8 cellular contexts compared by ENCODE assay signal in genomic region chr5:157731272-157732129, GRCh38. TPM values are rescaled to one million over a fixed set of nuclear protein-coding genes. Genes with fewer than 3 reads are reported as not detected.
DNase-seq lines count a peak whose midpoint lies in the region; ATAC-seq and TF ChIP-seq lines count a peak whose summit lies in the region.

Gene THG1L, plus strand, starts transcription at chr5:157731420. Its CDS starts 21 bp downstream, at chr5:157731441.

- no peak for TF ChIP-seq CTCF in SK-N-SH (IDR thresholded peaks at IDR 0.05)

- peak within 1 kb of the TSS; percentile 95 for H2AFZ ChIP-seq in SK-N-SH (ENCODE audit: low read depth)

- CTCF ChIA-PET in SK-N-SH (lab: Yijun Ruan, JAX): interaction anchor here (0.7 to 2.6 kb wide), 6 partner anchors 12 to 1425 kb away, joined by 3 to 30 read pairs (median 5); partner anchors contain the start of gene LSM11

- POLR2A ChIA-PET in SK-N-SH (lab: Yijun Ruan, JAX): interaction anchor here (0.6 to 1.8 kb wide), 6 partner anchors 10 to 593 kb away, joined by 4 to 18 read pairs (median 4); partner anchors contain the start of genes LSM11 and MED7

- H3F3A ChIP-seq in SK-N-SH (replicated peaks; ENCODE audit: insufficient read depth): peaks cover 17% of the 10 kb centered on the region

- H3K4me1 ChIP-seq in SK-N-SH (ENCODE audit: control insufficient read depth in 1 of 2, insufficient read depth in 2 of 2, low read depth in 1 of 2, low read length in 1 of 2): peaks cover 0 to 10% of the 10 kb centered on the region in 2 experiments; a peak in 2 of 4 replicates

- H3K9me2 ChIP-seq in SK-N-SH: no peaks in the 10 kb centered on the region

- ATAC-seq in HG02571 (IDR thresholded peaks at IDR 0.05; ENCODE audit: unreplicated experiment): peak; percentile 92

- H3K9ac ChIP-seq in SK-N-SH: peak within 1 kb of the TSS; percentile 86

- H3K36me3 ChIP-seq in SK-N-SH (replicated peaks in 1 of 2; ENCODE audit: control insufficient read depth in 1 of 2, insufficient read depth in 2 of 2, low read length in 1 of 2): peaks cover 17 to 25% of the 10 kb centered on the region in 2 experiments

- H3K27me3 ChIP-seq in SK-N-SH (ENCODE audit: insufficient read depth): no peaks in the 10 kb centered on the region

- no peak for TF ChIP-seq RAD21 in SK-N-SH (IDR thresholded peaks at IDR 0.05; ENCODE audit: low read length)

- peak within 1 kb of the TSS; percentile 84 to 93 for H3K4me3 ChIP-seq in SK-N-SH (ENCODE audit: low read depth in 2 of 2, low read length in 1 of 2)

- H3K27ac ChIP-seq in SK-N-SH (ENCODE audit: low read depth in 2 of 2, low read length in 1 of 2) (peak within 1 kb of the TSS; percentile 96 to 99), temporal lobe (ENCODE audit: low read depth, low read length) (peak within 1 kb of the TSS; percentile 67)

- DNase-seq in GM04504 (ENCODE audit: low read depth) (peak; percentile 96), NCI-H1048 (lab: John Stamatoyannopoulos, UW) (peak; percentile 96), SK-N-SH (peak; percentile 91), germinal center (ENCODE audit: low spot score) (peak; percentile 98), nucleus accumbens (lab: John Stamatoyannopoulos, UW) (peak; percentile 88 to 100 (median 98))
- peak; percentile 97 for DNase-seq in activated naive CD4-positive, alpha-beta T cell treated with anti-CD3 and anti-CD28 coated beads, Interleukin-2, amount 50 U/mL, for 16 hours

- H4K20me1 ChIP-seq in SK-N-SH (ENCODE audit: insufficient read depth): no peaks in the 10 kb centered on the region

- H3K79me2 ChIP-seq in SK-N-SH (ENCODE audit: insufficient read depth): peaks cover 16% of the 10 kb centered on the region

- no peak for TF ChIP-seq EP300 in SK-N-SH (IDR thresholded peaks at IDR 0.05; ENCODE audit: borderline replicate concordance in 1 of 2, low read depth in 1 of 2, low read length in 1 of 2)

- H3K9me3 ChIP-seq in SK-N-SH: no peaks in the 10 kb centered on the region

- WGBS in SK-N-SH (ENCODE audit: low lambda C conversion rate): 3% methylated on average over 41 of the region's 47 CpGs

- peak within 1 kb of the TSS; percentile 90 for H3K4me2 ChIP-seq in SK-N-SH

TF ChIP-seq in SK-N-SH, 30 proteins besides CTCF, POLR2A, EP300 and RAD21 (continues in another document):
- TF ChIP-seq FOSL2 (IDR thresholded peaks at IDR 0.05; ENCODE audit: borderline replicate concordance, low read depth) (no peak), POLR2AphosphoS5 (IDR thresholded peaks at IDR 0.05; ENCODE audit: low read depth, low read length) (peak; percentile 85; the same call in 1 of the 2 replicates), GATA2 (CRISPR knock-in tag; IDR thresholded peaks at IDR 0.05) (peak; percentile 43), GABPA (IDR thresholded peaks at IDR 0.05; ENCODE audit: low read depth) (peak; percentile 94), RFX5 (IDR thresholded peaks at IDR 0.05; ENCODE audit: low read length) (no peak), CHD2 (IDR thresholded peaks at IDR 0.05; ENCODE audit: low read length, partially characterized antibody) (peak; percentile 87), TAF1 (IDR thresholded peaks at IDR 0.05; ENCODE audit: borderline replicate concordance, low read depth, low read length) (peak; percentile 75; the same call in 1 of the 2 replicates), SIN3A (IDR thresholded peaks at IDR 0.05; ENCODE audit: borderline replicate concordance, low read depth, low read length) (0 out of 2 replicates have a peak, but pooled peaks have one; percentile 37), MEF2A (IDR thresholded peaks at IDR 0.05; ENCODE audit: borderline replicate concordance, low read depth) (no peak), TEAD4 (IDR thresholded peaks at IDR 0.05; ENCODE audit: borderline replicate concordance, insufficient read depth) (no peak), YY1 (IDR thresholded peaks at IDR 0.05; ENCODE audit: low read depth) (peak; percentile 72; the same call in 1 of the 2 replicates), MAX (IDR thresholded peaks at IDR 0.05; ENCODE audit: low read depth) (peak; percentile 87), SMC3 (IDR thresholded peaks at IDR 0.05; ENCODE audit: low read depth, low read length) (no peak), ELF1 (IDR thresholded peaks at IDR 0.05) (peak; percentile 82), EZH2phosphoT487 (IDR thresholded peaks at IDR 0.05; ENCODE audit: borderline replicate concordance, low read depth) (no peak), IRF3 (IDR thresholded peaks at IDR 0.05; ENCODE audit: low read depth, low read length) (no peak), MXI1 (IDR thresholded peaks at IDR 0.05; ENCODE audit: low read depth, low read length) (peak; percentile 80), NRF1 (IDR thresholded peaks at IDR 0.05; ENCODE audit: low read depth, low read length) (no peak; the same call in 1 of the 2 replicates), USF1 (IDR thresholded peaks at IDR 0.05; ENCODE audit: borderline replicate concordance, low read depth) (no peak), TCF12 (IDR thresholded peaks at IDR 0.05) (0 out of 2 replicates have a peak, but pooled peaks have one; percentile 13), RCOR1 (IDR thresholded peaks at IDR 0.05; ENCODE audit: low read length) (peak; percentile 38; the same call in 1 of the 2 replicates), NFIC (IDR thresholded peaks at IDR 0.05; ENCODE audit: borderline replicate concordance) (no peak), PBX3 (IDR thresholded peaks at IDR 0.05) (no peak), JUND (IDR thresholded peaks at IDR 0.05) (no peak), USF2 (IDR thresholded peaks at IDR 0.05; ENCODE audit: borderline replicate concordance, low read depth, low read length) (no peak), FOXM1 (IDR thresholded peaks at IDR 0.05; ENCODE audit: low read depth) (no peak)

RNA-seq across cellular contexts. Expression of gene THG1L, which starts in this region (rescaled TPM):
- 32.0 and 37.0 TPM in 2 replicates for polyA plus RNA-seq in SK-N-SH (2012; rRNA removed)
- polyA plus RNA-seq in SK-N-SH (2012; cell fraction: cytosol; rRNA removed): 34.4 and 35.7 TPM in 2 replicates
- 34.2 and 34.9 TPM in 2 replicates for polyA plus RNA-seq in SK-N-SH (2012; cell fraction: nucleus; rRNA removed)
- total RNA-seq in temporal lobe: 11.1 TPM

Comparison
In these comparisons a context has a peak if more than half of its experiments do, and no peak if none do; other contexts are left out.
1. Peak in every context shown above with its lines: DNase-seq, ATAC-seq, H3K4me3 ChIP-seq and H3K27ac ChIP-seq.